In genomic region chr6:151682922-151683321, GRCh38 we compare ENCODE assay signal across 20 cellular contexts.
DNase-seq lines count a peak whose midpoint lies in the region; ATAC-seq, FAIRE-seq and TF ChIP-seq lines count a peak whose summit lies in the region.
"Had no signal": no experiment of that assay in that cellular context is flagged by ENCODE, and none has a peak within 500 bp of the region (broad histone marks: within the 10 kb centered on the region; RNA-seq: fewer than 3 reads in every experiment).

No MANE protein-coding gene starts in this region.

- H3K36me3 ChIP-seq in Caco-2 (ENCODE audit: control insufficient read depth, insufficient read depth, low read length), result no peaks in the 10 kb centered on the region
- H3K36me3 ChIP-seq in HepG2 (replicated peaks in 1 of 2; ENCODE audit: control insufficient read depth in 1 of 2, insufficient read depth in 2 of 2, low read length in 2 of 2), result no peaks in the 10 kb centered on the region
- H3K36me3 ChIP-seq in subcutaneous abdominal adipose tissue (ENCODE audit: control insufficient read depth in 5 of 5, insufficient read depth in 5 of 5, low read length in 5 of 5), result no peaks in the 10 kb centered on the region
- no peaks in the 10 kb centered on the region for H3K36me3 ChIP-seq in psoas muscle (ENCODE audit: insufficient read depth in 1 of 2, low read depth in 1 of 2)
- H3K36me3 ChIP-seq: BLaER1 treated with 17β-estradiol and CSF1 and Interleukin-3, amounts not matched to agents 10 nM and 100 nM had no signal

- peak overlapping the region; percentile 73 for H3K4me2 ChIP-seq in HepG2 (ENCODE audit: low read depth, low read length)

- CTCF ChIA-PET in Caco-2 (lab: Charles Lee), result no interaction called here
- CTCF ChIA-PET in HepG2 (lab: Yijun Ruan, JAX; ENCODE audit: low intra/inter-chr PET ratio, low total read pairs), result no interaction called here

- TF ChIP-seq EP300 in HepG2 (IDR thresholded peaks at IDR 0.05; ENCODE audit: low read depth in 2 of 2, low read length in 2 of 2) (peak in 1 of 2 experiments; percentile 56; a peak in 2 of 4 replicates), HepG2 (CRISPR knock-in tag; IDR thresholded peaks at IDR 0.05; ENCODE audit: borderline replicate concordance) (no peak)

- H3K4me1 ChIP-seq in Caco-2 (peaks cover 23% of the 10 kb centered on the region), HepG2 (ENCODE audit: insufficient read depth, low read length) (peaks cover 40% of the 10 kb centered on the region), subcutaneous abdominal adipose tissue (ENCODE audit: control insufficient read depth in 5 of 5, insufficient read depth in 5 of 5, low read length in 5 of 5) (peaks cover 3 to 24% (median 16%) of the 10 kb centered on the region in 5 donors), psoas muscle (peaks cover 13% of the 10 kb centered on the region)

- H3K36me3 Mint-ChIP-seq in Caco-2 (ENCODE audit: insufficient read depth, unreplicated experiment), result no peaks in the 10 kb centered on the region
- H3K36me3 Mint-ChIP-seq: CD8-positive, alpha-beta T cell had no signal

- no peaks in the 10 kb centered on the region for H3K79me2 ChIP-seq in HepG2 (ENCODE audit: insufficient read depth, low read length)

- TF ChIP-seq RAD21 in HepG2 (CRISPR knock-in tag; IDR thresholded peaks at IDR 0.05), result no peak

- no peaks in the 10 kb centered on the region for H4K20me1 ChIP-seq in HepG2 (ENCODE audit: insufficient read depth, low read length)
- H4K20me1 ChIP-seq: BLaER1 treated with 17β-estradiol and CSF1 and Interleukin-3, amounts not matched to agents 10 nM and 100 nM had no signal

- no peaks in the 10 kb centered on the region for H3K27me3 Mint-ChIP-seq in Caco-2 (ENCODE audit: insufficient read depth, unreplicated experiment)
- H3K27me3 Mint-ChIP-seq: B cell had no signal

- intact Hi-C loops in Caco-2 (cut with micrococcal nuclease; ENCODE audit: unreplicated experiment), result no loop called here
- intact Hi-C loops in HepG2 (cut with micrococcal nuclease; ENCODE audit: unreplicated experiment), result loop anchor here (5.0 kb wide), 1 partner anchor 191 kb away; the partner anchor contains the start of gene CCDC170
- intact Hi-C loops in psoas muscle (cut with DNase I), result no loop called here

- H3K9me3 ChIP-seq in Caco-2, result no peaks in the 10 kb centered on the region; the same call in 1 of the 2 replicates
- H3K9me3 ChIP-seq in HepG2 (ENCODE audit: low read length), result no peaks in the 10 kb centered on the region
- no peaks in the 10 kb centered on the region for H3K9me3 ChIP-seq in subcutaneous abdominal adipose tissue (ENCODE audit: control insufficient read depth in 5 of 5, low read length in 5 of 5)
- no peaks in the 10 kb centered on the region for H3K9me3 ChIP-seq in psoas muscle
- H3K9me3 ChIP-seq: BLaER1 treated with 17β-estradiol and CSF1 and Interleukin-3, amounts not matched to agents 10 nM and 100 nM had no signal

- in situ Hi-C loops in HepG2 (cut with HindIII; ENCODE audit: extremely low pct_ligation_motif_present, low pct_unique_long_range_greater_than_20kb), result no loop called here

- no peak for FAIRE-seq in HepG2 (lab: Jason Lieb, UNC)
- FAIRE-seq: D721Med, GM12878 had no signal

- H3K27ac ChIP-seq in VCaP (0 out of 2 replicates have a peak overlapping the region, but pooled peaks have one; percentile 25), HepG2 (ENCODE audit: extremely low read length, insufficient read depth, low read length) (no peak overlapping the region), subcutaneous abdominal adipose tissue (ENCODE audit: low read depth, low read length) (peak overlapping the region; percentile 89), psoas muscle (no peak overlapping the region)
- H3K27ac ChIP-seq: BLaER1 treated with 17β-estradiol and CSF1 and Interleukin-3, amounts not matched to agents 10 nM and 100 nM had no signal

- ATAC-seq in HepG2, result peak; percentile 72
- ATAC-seq in psoas muscle, result no peak
- ATAC-seq: CD8-positive, alpha-beta T cell; GM12878; HCT116 had no signal

- H3K27ac Mint-ChIP-seq in Caco-2 (ENCODE audit: unreplicated experiment), result no peak overlapping the region
- H3K27ac Mint-ChIP-seq: B cell; CD8-positive, alpha-beta T cell; HFFc6 had no signal

- POLR2A ChIA-PET in Caco-2 (lab: Charles Lee) (no interaction called here), HepG2 (lab: Yijun Ruan, JAX) (no interaction called here)

- H3K9me3 Mint-ChIP-seq in Caco-2 (ENCODE audit: unreplicated experiment), result no peaks in the 10 kb centered on the region
- H3K9me3 Mint-ChIP-seq: CD8-positive, alpha-beta T cell; HFFc6 had no signal

- no peak overlapping the region for H2AFZ ChIP-seq in HepG2 (ENCODE audit: low read length)

- WGBS in HepG2 (ENCODE audit: low lambda C conversion rate), result 2% methylated on average over 3 of the region's 3 CpGs
- 81 to 96% (median 88%) methylated on average over 3 of the region's 3 CpGs for WGBS in psoas muscle, 3 donors

- H3K27me3 ChIP-seq in Caco-2 (replicated peaks; ENCODE audit: control insufficient read depth, insufficient read depth, low read length), result no peaks in the 10 kb centered on the region
- no peaks in the 10 kb centered on the region; a peak in 1 of 5 replicates for H3K27me3 ChIP-seq in HepG2 (ENCODE audit: control insufficient read depth in 1 of 2, insufficient read depth in 2 of 2, low read length in 2 of 2)
- no peaks in the 10 kb centered on the region for H3K27me3 ChIP-seq in subcutaneous abdominal adipose tissue (ENCODE audit: control insufficient read depth in 5 of 5, insufficient read depth in 4 of 5, low read length in 5 of 5)
- H3K27me3 ChIP-seq in psoas muscle (ENCODE audit: insufficient read depth in 3 of 3, low read length in 2 of 3), result no peaks in the 10 kb centered on the region

- peaks cover 24% of the 10 kb centered on the region for H3K4me1 Mint-ChIP-seq in Caco-2 (ENCODE audit: low read depth, unreplicated experiment)

- no TSS peak for BruUV-seq in Caco-2 (replicated peaks; lab: Mats Ljungman, UMichigan)
- no TSS peak for BruUV-seq in HepG2 (replicated peaks; lab: Mats Ljungman, UMichigan)

- no peak overlapping the region for H3K4me3 ChIP-seq in Caco-2 (ENCODE audit: low read depth, low read length)
- H3K4me3 ChIP-seq in HepG2 (replicated peaks in 1 of 3; ENCODE audit: insufficient read depth in 1 of 3, low read depth in 2 of 3, low read length in 3 of 3), result no peak overlapping the region; a peak in 1 of 6 replicates
- H3K4me3 ChIP-seq in subcutaneous abdominal adipose tissue (ENCODE audit: low read depth in 1 of 5, low read length in 5 of 5), result no peak overlapping the region
- H3K4me3 ChIP-seq in psoas muscle, result no peak overlapping the region
- H3K4me3 ChIP-seq: BLaER1 treated with 17β-estradiol and CSF1 and Interleukin-3, amounts not matched to agents 10 nM and 100 nM; GM12878 had no signal

- TF ChIP-seq CTCF in Caco-2 (IDR thresholded peaks at IDR 0.05; ENCODE audit: insufficient read depth in 1 of 2, low read depth in 1 of 2, low read length in 1 of 2, severe bottlenecking in 1 of 2, unreplicated experiment in 1 of 2), result no peak
- no peak for TF ChIP-seq CTCF in VCaP (conservative IDR thresholded peaks at IDR 0.05)
- TF ChIP-seq CTCF in HepG2 (CRISPR knock-in tag; IDR thresholded peaks at IDR 0.05), result no peak
- TF ChIP-seq CTCF in psoas muscle (IDR thresholded peaks at IDR 0.05), result no peak

- no peak overlapping the region for H3K9ac ChIP-seq in HepG2 (ENCODE audit: insufficient read depth, low read depth, low read length)
- no peak overlapping the region for H3K9ac ChIP-seq in subcutaneous abdominal adipose tissue (ENCODE audit: low read length in 5 of 5)
- H3K9ac ChIP-seq: BLaER1 treated with 17β-estradiol and CSF1 and Interleukin-3, amounts not matched to agents 10 nM and 100 nM had no signal

- no peak for TF ChIP-seq POLR2A in HepG2 (IDR thresholded peaks at IDR 0.05; ENCODE audit: insufficient read depth in 1 of 2, low read depth in 2 of 2, low read length in 2 of 2)

- H3K4me3 Mint-ChIP-seq in Caco-2 (ENCODE audit: unreplicated experiment), result peak overlapping the region; percentile 22
- H3K4me3 Mint-ChIP-seq: CD8-positive, alpha-beta T cell; HFFc6 had no signal

- DNase-seq in Caco-2, result no peak
- peak; percentile 54 for DNase-seq in HepG2 (ENCODE audit: low spot score)
- DNase-seq in NCI-H2227 treated with DMSO at 0.1 percent for 48 hours (lab: John Stamatoyannopoulos, UW), result no peak
- DNase-seq in psoas muscle, result no peak
- no peak for DNase-seq in DMS 273 treated with DMSO at 0.1 percent for 48 hours (lab: John Stamatoyannopoulos, UW)
- DNase-seq: 8988T; CD8-positive, alpha-beta T cell; DMS153; DND-41; EL; GOT3; H7; HFFc6 had no signal

TF ChIP-seq in HepG2, 621 proteins besides CTCF, POLR2A, EP300 and RAD21 (continues in another document):
- TF ChIP-seq MXD1 (CRISPR knock-in tag; IDR thresholded peaks at IDR 0.05) (no peak), CENPX (CRISPR knock-in tag; IDR thresholded peaks at IDR 0.05) (no peak), ATF2 (CRISPR knock-in tag; IDR thresholded peaks at IDR 0.05) (0 out of 2 replicates have a peak, but pooled peaks have one; percentile 19), ZNF816 (CRISPR knock-in tag; IDR thresholded peaks at IDR 0.05; ENCODE audit: borderline replicate concordance) (no peak), ZSCAN9 (CRISPR knock-in tag; IDR thresholded peaks at IDR 0.05; ENCODE audit: borderline replicate concordance) (no peak), TCF7 (IDR thresholded peaks at IDR 0.05; ENCODE audit: low read depth) (peak; percentile 38; the same call in 1 of the 2 replicates)

Comparison
In these comparisons a context has a peak if more than half of its experiments do, and no peak if none do; other contexts are left out.
1. H3K27ac ChIP-seq: peak in VCaP (single experiment) and subcutaneous abdominal adipose tissue (single experiment); none in HepG2 (single experiment) and psoas muscle (single experiment).